Comparison of ENCODE assay signal across 8 cellular contexts in the genomic region with DNA sequence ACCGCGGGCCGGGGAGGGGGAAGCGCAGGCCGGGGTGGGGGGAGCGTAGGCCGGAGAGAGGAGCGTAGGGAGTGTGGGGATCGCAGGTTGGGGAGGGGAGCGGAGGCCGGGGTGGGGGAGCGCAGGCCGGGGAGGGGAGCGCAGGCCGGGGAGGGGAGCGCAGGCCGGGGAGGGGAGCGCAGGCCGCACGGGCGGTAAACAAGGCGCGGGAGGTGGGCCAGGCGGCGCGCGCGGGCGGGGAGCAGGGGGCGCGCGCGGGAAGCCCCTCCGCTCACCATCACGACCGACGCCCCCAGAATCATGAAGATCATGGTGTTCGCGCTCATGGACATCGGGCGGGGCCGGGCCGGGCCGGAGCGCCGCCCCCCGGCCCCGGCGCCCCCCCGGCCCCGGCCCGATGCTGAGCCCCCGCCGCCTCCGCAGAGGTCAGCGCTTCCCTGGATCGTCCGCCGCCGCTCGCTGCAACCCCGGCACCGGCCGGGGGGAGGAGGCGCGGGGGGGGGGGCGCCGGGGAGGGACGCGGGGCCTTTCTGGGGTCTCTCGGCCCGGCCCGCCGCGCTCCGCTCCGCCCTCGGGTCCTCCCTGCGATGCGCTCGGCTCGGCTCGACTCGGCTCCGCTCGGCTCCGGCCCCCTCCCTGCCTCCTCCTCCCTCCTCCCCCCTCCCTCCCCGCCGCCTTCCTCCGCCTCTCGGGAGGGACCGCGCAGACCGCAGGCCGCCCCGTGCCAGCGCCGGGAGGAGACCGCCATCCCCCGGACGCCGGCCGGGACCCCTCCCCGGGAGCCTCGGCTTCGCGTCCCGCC. TPM values are rescaled to one million over a fixed set of nuclear protein-coding genes. Genes with fewer than 3 reads are reported as not detected.
A peak's percentile ranks its signal among the peaks of the same experiment; 100 is the strongest.
DNase-seq lines count a peak whose midpoint lies in the region; ATAC-seq and TF ChIP-seq lines count a peak whose summit lies in the region.

A gene (minus strand): TSS at position 610 of the 802 bp plus-strand sequence. CDS start 278 bp downstream, at position 332.

- in situ Hi-C loops in mammary epithelial cell (cut with MboI; ENCODE audit: low sequenced_read_pairs in 2 of 2), result no loop called here

- H3K36me3 ChIP-seq in breast epithelium (no peaks in the 10 kb centered on the region), mammary epithelial cell (ENCODE audit: insufficient read depth, low read length) (peaks cover 4% of the 10 kb centered on the region)

- no peak within 1 kb of the TSS for H3K9ac ChIP-seq in mammary epithelial cell (ENCODE audit: insufficient read depth, low read length)

- H3K27me3 ChIP-seq in breast epithelium, result no peaks in the 10 kb centered on the region
- H3K27me3 ChIP-seq in mammary epithelial cell (ENCODE audit: insufficient read depth, low read length), result no peaks in the 10 kb centered on the region

- H3K4me3 Mint-ChIP-seq in natural killer cell treated with Interleukin-12 subunit alpha and Interleukin-12 subunit beta and Interleukin-15 and Interleukin-18, amount 100 ng/mL, for 72 hours, result no peak within 1 kb of the TSS

- no peaks in the 10 kb centered on the region for H3K79me2 ChIP-seq in mammary epithelial cell (ENCODE audit: insufficient read depth, low read length)

- intact Hi-C loops in breast epithelium (cut with DNase I; ENCODE audit: low total_unique reads) (no loop called here), mammary epithelial cell (cut with micrococcal nuclease) (no loop called here)

- dilution Hi-C loops in mammary epithelial cell (cut with HindIII; ENCODE audit: low sequenced_read_pairs), result no loop called here

- H3K36me3 Mint-ChIP-seq in natural killer cell treated with Interleukin-12 subunit alpha and Interleukin-12 subunit beta and Interleukin-15 and Interleukin-18, amount 100 ng/mL, for 72 hours, result no peaks in the 10 kb centered on the region

- H3K4me1 ChIP-seq in breast epithelium (peaks cover 0 to 14% of the 10 kb centered on the region in 2 donors), mammary epithelial cell (ENCODE audit: insufficient read depth, low read length) (no peaks in the 10 kb centered on the region)

- H3K4me3 ChIP-seq in breast epithelium (peak within 1 kb of the TSS; percentile 55 to 90 (median 68)), mammary epithelial cell (replicated peaks in 1 of 3; ENCODE audit: insufficient read depth in 1 of 3, low read depth in 2 of 3, low read length in 3 of 3) (no peak within 1 kb of the TSS)

- ATAC-seq in natural killer cell treated with Interleukin-12 subunit alpha and Interleukin-12 subunit beta and Interleukin-15 and Interleukin-18, amount 100 ng/mL, for 72 hours, result peak; percentile 46 to 52
- ATAC-seq in GM21723 (IDR thresholded peaks at IDR 0.05; ENCODE audit: unreplicated experiment) (no peak), HG03342 (IDR thresholded peaks at IDR 0.05; ENCODE audit: unreplicated experiment) (no peak)

- H3K9me3 ChIP-seq in breast epithelium (no peaks in the 10 kb centered on the region), mammary epithelial cell (replicated peaks; ENCODE audit: insufficient read depth, low read length) (no peaks in the 10 kb centered on the region)

- H3K4me2 ChIP-seq in mammary epithelial cell (ENCODE audit: insufficient read depth, low read depth, low read length), result no peak within 1 kb of the TSS

- peak; percentile 44 to 70 for DNase-seq in breast epithelium (ENCODE audit: low spot score in 2 of 2)
- no peak for DNase-seq in mammary epithelial cell
- peak; percentile 19 to 24 for DNase-seq in activated T-helper 1 cell treated with anti-CD3 and anti-CD28 coated beads, Interleukin-2, amount 50 U/mL, for 16 hours (ENCODE audit: low read depth in 1 of 2, low spot score in 1 of 2)
- DNase-seq in fibroblast of peridontal ligament (ENCODE audit: extremely low read depth), result peak; percentile 62
- DNase-seq in natural killer cell treated with Interleukin-12 subunit alpha and Interleukin-12 subunit beta and Interleukin-15 and Interleukin-18, amount 100 ng/mL, for 72 hours (ENCODE audit: low spot score), result no peak
- DNase-seq in stimulated activated naive CD4-positive, alpha-beta T cell treated with Interleukin-2 at 50 U/mL for 16 hours (lab: John Stamatoyannopoulos, UW), result peak; percentile 35

- no peak within 1 kb of the TSS for H2AFZ ChIP-seq in mammary epithelial cell (ENCODE audit: low read depth, low read length)

- no peak for TF ChIP-seq POLR2A in breast epithelium (IDR thresholded peaks at IDR 0.05)

- peak within 1 kb of the TSS; percentile 61 to 86 for H3K27ac ChIP-seq in breast epithelium
- H3K27ac ChIP-seq in mammary epithelial cell (ENCODE audit: insufficient read depth, low read depth, low read length), result no peak within 1 kb of the TSS

- no peaks in the 10 kb centered on the region for H3K9me3 Mint-ChIP-seq in natural killer cell treated with Interleukin-12 subunit alpha and Interleukin-12 subunit beta and Interleukin-15 and Interleukin-18, amount 100 ng/mL, for 72 hours

- no CpG with 5 or more reads among the region's 108 CpGs for WGBS in mammary epithelial cell (ENCODE audit: low coverage, missing lambda C conversion rate)

- no peaks in the 10 kb centered on the region for H3K27me3 Mint-ChIP-seq in natural killer cell treated with Interleukin-12 subunit alpha and Interleukin-12 subunit beta and Interleukin-15 and Interleukin-18, amount 100 ng/mL, for 72 hours

- BruUV-seq in mammary epithelial cell (replicated peaks; lab: Mats Ljungman, UMichigan), result no TSS peak

- CTCF ChIA-PET in mammary epithelial cell (lab: Charles Lee; ENCODE audit: low non-redundant PET), result no interaction called here

- TF ChIP-seq CTCF in breast epithelium (IDR thresholded peaks at IDR 0.05) (no peak), mammary epithelial cell (conservative IDR thresholded peaks at IDR 0.05 in 1 of 2, IDR thresholded peaks at IDR 0.05 in 1 of 2; ENCODE audit: extremely low read depth in 1 of 2, insufficient read depth in 1 of 2, low read depth in 1 of 2, low read length in 2 of 2) (no peak)

- H3K4me1 Mint-ChIP-seq in natural killer cell treated with Interleukin-12 subunit alpha and Interleukin-12 subunit beta and Interleukin-15 and Interleukin-18, amount 100 ng/mL, for 72 hours (ENCODE audit: low read depth in 2 of 2), result no peaks in the 10 kb centered on the region

- peaks cover 2% of the 10 kb centered on the region for H4K20me1 ChIP-seq in mammary epithelial cell (ENCODE audit: insufficient read depth, low read length)

- no peak within 1 kb of the TSS for H3K27ac Mint-ChIP-seq in natural killer cell treated with Interleukin-12 subunit alpha and Interleukin-12 subunit beta and Interleukin-15 and Interleukin-18, amount 100 ng/mL, for 72 hours

RNA-seq across cellular contexts. Expression of the gene that starts here (rescaled TPM):
- 1 to 10 TPM; 3.5 to 8.8 (median 3.8) TPM for total RNA-seq in breast epithelium
- 1 to 10 TPM in 1 of 2 donors, under 1 TPM in 1; 0.67 to 1.1 TPM for total RNA-seq in mammary epithelial cell
- polyA plus RNA-seq in mammary epithelial cell, result 0.36 TPM
- not detected for polyA minus RNA-seq in mammary epithelial cell
- total RNA-seq in natural killer cell treated with Interleukin-12 subunit alpha and Interleukin-12 subunit beta and Interleukin-15 and Interleukin-18, amount 100 ng/mL, for 72 hours, result 1 to 10 TPM in 1 of 2 donors, not detected in 1; 1.6 TPM

Comparison
In these comparisons a context has a peak if more than half of its experiments do, and no peak if none do; other contexts are left out.
1. DNase-seq: peak in breast epithelium (2 of 2), activated T-helper 1 cell treated with anti-CD3 and anti-CD28 coated beads, Interleukin-2, amount 50 U/mL, for 16 hours (2 of 2), fibroblast of peridontal ligament (single experiment) and stimulated activated naive CD4-positive, alpha-beta T cell treated with Interleukin-2 at 50 U/mL for 16 hours (single experiment); none in mammary epithelial cell (single experiment) and natural killer cell treated with Interleukin-12 subunit alpha and Interleukin-12 subunit beta and Interleukin-15 and Interleukin-18, amount 100 ng/mL, for 72 hours (single experiment).
2. H3K4me3 ChIP-seq: peak in breast epithelium (3 of 3); none in mammary epithelial cell (0 of 3).
3. ATAC-seq: peak in natural killer cell treated with Interleukin-12 subunit alpha and Interleukin-12 subunit beta and Interleukin-15 and Interleukin-18, amount 100 ng/mL, for 72 hours (2 of 2); none in GM21723 (single experiment) and HG03342 (single experiment).